Comparison of ENCODE assay signal across 16 cellular contexts in the genomic region with DNA sequence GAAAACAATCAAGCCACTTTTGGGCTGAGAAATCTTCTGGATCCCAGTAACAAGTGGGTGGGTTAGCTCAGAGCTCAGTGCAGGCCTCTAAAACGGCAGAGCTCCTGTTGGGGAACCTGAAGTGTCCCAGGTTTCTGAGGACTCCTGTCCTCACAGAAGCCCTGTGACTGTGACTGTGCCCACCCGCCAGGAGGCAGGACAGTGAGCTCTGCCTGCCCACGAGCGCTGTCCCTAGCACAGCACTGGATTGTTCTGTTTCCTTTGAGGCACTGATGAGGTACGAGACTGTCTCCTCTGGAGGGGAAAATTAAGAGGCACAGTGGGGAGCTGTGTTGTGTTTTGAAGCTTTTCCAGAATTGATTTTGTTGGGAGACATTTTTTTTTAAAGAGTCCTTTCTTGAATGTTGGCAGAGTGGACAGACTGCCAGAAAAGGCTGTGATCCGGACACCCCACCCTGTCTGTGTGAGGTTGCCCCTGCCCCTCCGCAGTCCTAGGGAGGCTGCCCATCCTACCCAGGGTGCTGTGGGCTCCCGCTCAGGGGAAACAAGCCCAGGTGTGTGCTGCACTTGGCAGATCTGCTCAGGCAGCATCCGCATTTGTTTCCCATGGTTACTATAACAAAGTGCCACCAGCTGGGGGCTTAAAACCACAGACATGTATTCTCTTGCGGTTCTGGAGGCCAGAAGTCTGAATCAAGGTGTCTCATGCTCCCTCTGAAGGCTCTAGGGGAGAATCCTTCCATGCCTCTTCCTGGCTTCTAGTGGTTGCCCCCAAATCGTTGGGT.
A peak's percentile ranks its signal among the peaks of the same experiment; 100 is the strongest.
DNase-seq lines count a peak whose midpoint lies in the region; ATAC-seq and TF ChIP-seq lines count a peak whose summit lies in the region.
"Had no signal": no experiment of that assay in that cellular context is flagged by ENCODE, and none has a peak within 500 bp of the region (broad histone marks: within the 10 kb centered on the region; RNA-seq: fewer than 3 reads in every experiment).

No MANE protein-coding gene starts in this region.

- no peak overlapping the region for H3K9ac ChIP-seq in H9 (ENCODE audit: extremely low read depth, insufficient read length, low read length)

- no CpG with 5 or more reads among the region's 11 CpGs for WGBS in H9 (ENCODE audit: extremely low coverage, insufficient read length, low lambda C conversion rate)
- 67 to 75% (median 72%) methylated on average over 10 to 11 of the region's 11 CpGs for WGBS in stomach, 5 donors
- 83 to 84% methylated on average over 11 of the region's 11 CpGs for WGBS in testis, 2 donors

- H4K5ac ChIP-seq in H9 (ENCODE audit: insufficient read length, low read depth, low read length) = no peak overlapping the region

- no peak overlapping the region for H3T11ph ChIP-seq in H9 (ENCODE audit: low read length)

- H3K27ac Mint-ChIP-seq in H9 = peak overlapping the region; percentile 14 to 75 (median 46); a peak in 3 of 7 replicates
- H3K27ac Mint-ChIP-seq: CD14-positive monocyte; HFFc6; natural killer cell treated with Interleukin-12 subunit alpha and Interleukin-12 subunit beta and Interleukin-15 and Interleukin-18, amount 100 ng/mL, for 72 hours had no signal

- no peaks in the 10 kb centered on the region for H3K79me1 ChIP-seq in H9 (ENCODE audit: insufficient read depth, low read depth, low read length, poor library complexity, severe bottlenecking)

- H3K27me3 Mint-ChIP-seq in H9 (ENCODE audit: low read depth) = no peaks in the 10 kb centered on the region

- peak; percentile 12 for DNase-seq in DMS153 (lab: John Stamatoyannopoulos, UW)
- DNase-seq in DMS153 treated with DMSO at 0.1 percent for 48 hours (lab: John Stamatoyannopoulos, UW; ENCODE audit: unreplicated experiment) = no peak
- no peak for DNase-seq in H9
- DNase-seq in SW480 (ENCODE audit: low spot score) = peak; percentile 21
- peak; percentile 46 for DNase-seq in islet precursor cell
- no peak for DNase-seq in stomach
- DNase-seq in testis = no peak
- DNase-seq: 8988T, GDM1, HFFc6, NCI-H2081 treated with DMSO at 0.1 percent for 48 hours had no signal

- H3K27me3 ChIP-seq in H9 (ENCODE audit: insufficient read depth, low read length) (no peaks in the 10 kb centered on the region), stomach (peaks cover 0 to 14% (median 0%) of the 10 kb centered on the region in 3 donors), testis (no peaks in the 10 kb centered on the region)
- H3K27me3 ChIP-seq: breast epithelium had no signal

- no peak for TF ChIP-seq CTCF in H9 (conservative IDR thresholded peaks at IDR 0.05)
- no peak for TF ChIP-seq CTCF in stomach (IDR thresholded peaks at IDR 0.05)
- TF ChIP-seq CTCF in testis (IDR thresholded peaks at IDR 0.05) = no peak

- no peak overlapping the region for H3K18ac ChIP-seq in H9 (ENCODE audit: insufficient read length, low read depth, low read length)

- H2BK120ac ChIP-seq in H9 (ENCODE audit: low read depth, low read length, poor library complexity, severe bottlenecking) = no peak overlapping the region

- H4K91ac ChIP-seq in H9 (ENCODE audit: insufficient read length, low read depth, low read length) = no peak overlapping the region

- H2BK5ac ChIP-seq in H9 (ENCODE audit: insufficient read length, low read length) = no peak overlapping the region

- no peak for ATAC-seq in HG02885 (IDR thresholded peaks at IDR 0.05; ENCODE audit: poor library complexity, unreplicated experiment)
- ATAC-seq: natural killer cell treated with Interleukin-12 subunit alpha and Interleukin-12 subunit beta and Interleukin-15 and Interleukin-18, amount 100 ng/mL, for 72 hours; SK-N-SH treated with all-trans-retinoic acid at 6 μM for 48 hours had no signal

- intact Hi-C loops in stomach (cut with DNase I; ENCODE audit: low total_unique reads) (no loop called here), testis (cut with DNase I; ENCODE audit: low total_unique reads) (no loop called here)

- H3K27ac ChIP-seq in H9 (ENCODE audit: insufficient read length, low read depth, low read length) (no peak overlapping the region), stomach (no peak overlapping the region), testis (no peak overlapping the region)
- H3K27ac ChIP-seq: breast epithelium had no signal

- H3K4me2 ChIP-seq in H9 (ENCODE audit: insufficient read depth, insufficient read length, low read length) = no peak overlapping the region

- no peak for TF ChIP-seq EP300 in stomach (IDR thresholded peaks at IDR 0.05)

- no peak overlapping the region for H4K8ac ChIP-seq in H9 (replicated peaks; ENCODE audit: insufficient read length, low read depth, low read length)

- H3K56ac ChIP-seq in H9 (ENCODE audit: insufficient read length, low read depth, low read length) = no peak overlapping the region

- H2AFZ ChIP-seq in H9 (ENCODE audit: low read length) = no peak overlapping the region

- H3K9me3 Mint-ChIP-seq in H9 = no peaks in the 10 kb centered on the region
- H3K9me3 Mint-ChIP-seq: CD14-positive monocyte; HFFc6; natural killer cell treated with Interleukin-12 subunit alpha and Interleukin-12 subunit beta and Interleukin-15 and Interleukin-18, amount 100 ng/mL, for 72 hours had no signal

- H3K79me2 ChIP-seq in H9 (ENCODE audit: insufficient read depth, low read length) = no peaks in the 10 kb centered on the region

- no peak overlapping the region for H2BK15ac ChIP-seq in H9 (ENCODE audit: low read depth, low read length)

- no peak overlapping the region for H2BK20ac ChIP-seq in H9 (ENCODE audit: low read depth, low read length, poor library complexity, severe bottlenecking)

- peaks cover 8% of the 10 kb centered on the region; the same call in 1 of the 2 replicates for H3K4me1 ChIP-seq in H9 (ENCODE audit: insufficient read depth, low read length)
- no peaks in the 10 kb centered on the region for H3K4me1 ChIP-seq in stomach
- H3K4me1 ChIP-seq in testis = no peaks in the 10 kb centered on the region
- H3K4me1 ChIP-seq: breast epithelium had no signal

- TF ChIP-seq POLR2A in stomach (IDR thresholded peaks at IDR 0.05) (no peak), testis (IDR thresholded peaks at IDR 0.05) (no peak)

- H3K4me3 Mint-ChIP-seq in H9 = no peak overlapping the region
- H3K4me3 Mint-ChIP-seq: CD14-positive monocyte; HFFc6; natural killer cell treated with Interleukin-12 subunit alpha and Interleukin-12 subunit beta and Interleukin-15 and Interleukin-18, amount 100 ng/mL, for 72 hours had no signal

- no peaks in the 10 kb centered on the region for H4K20me1 ChIP-seq in H9 (ENCODE audit: control insufficient read depth, insufficient read depth, insufficient read length)

- no peak overlapping the region for H3K23ac ChIP-seq in H9 (ENCODE audit: insufficient read length, low read depth, low read length)

- no peaks in the 10 kb centered on the region for H3K23me2 ChIP-seq in H9 (ENCODE audit: insufficient read length, low read depth, low read length, poor library complexity, severe bottlenecking)

- H3K9me3 ChIP-seq in H9 (ENCODE audit: control insufficient read depth, low read depth, low read length) (no peaks in the 10 kb centered on the region), stomach (no peaks in the 10 kb centered on the region), testis (no peaks in the 10 kb centered on the region)
- H3K9me3 ChIP-seq: breast epithelium had no signal

- H2BK12ac ChIP-seq in H9 (ENCODE audit: insufficient read length, low read depth, low read length) = no peak overlapping the region

- no peak overlapping the region for H2AK5ac ChIP-seq in H9 (ENCODE audit: insufficient read length, low read length)

- H3K14ac ChIP-seq in H9 (ENCODE audit: insufficient read depth, low read length) = no peak overlapping the region; the same call in 1 of the 2 replicates

- H3K36me3 ChIP-seq in stomach (no peaks in the 10 kb centered on the region), testis (ENCODE audit: low read depth, missing control alignments) (no peaks in the 10 kb centered on the region)
- H3K36me3 ChIP-seq: breast epithelium had no signal

- peaks cover 47 to 50% of the 10 kb centered on the region in 2 experiments for H3K4me1 Mint-ChIP-seq in H9
- H3K4me1 Mint-ChIP-seq: CD14-positive monocyte had no signal

- H3K4ac ChIP-seq in H9 (ENCODE audit: low read depth, low read length) = no peak overlapping the region

- no peak overlapping the region for H3K4me3 ChIP-seq in stomach
- no peak overlapping the region for H3K4me3 ChIP-seq in testis
- H3K4me3 ChIP-seq: breast epithelium had no signal

- no peaks in the 10 kb centered on the region; a peak in 1 of 7 replicates for H3K36me3 Mint-ChIP-seq in H9 (ENCODE audit: insufficient read depth in 1 of 3, low read depth in 3 of 3)
- H3K36me3 Mint-ChIP-seq: CD14-positive monocyte; natural killer cell treated with Interleukin-12 subunit alpha and Interleukin-12 subunit beta and Interleukin-15 and Interleukin-18, amount 100 ng/mL, for 72 hours had no signal

Comparison
In these comparisons a context has a peak if more than half of its experiments do, and no peak if none do; other contexts are left out.
1. DNase-seq: peak in DMS153 (single experiment), SW480 (single experiment) and islet precursor cell (single experiment); none in DMS153 treated with DMSO at 0.1 percent for 48 hours (single experiment), H9 (single experiment), stomach (single experiment) and testis (single experiment).